In genomic region chr13:50867641-50867952, GRCh38 we compare ENCODE assay signal across 24 cellular contexts. TPM values are rescaled to one million over a fixed set of nuclear protein-coding genes. Genes with fewer than 3 reads are reported as not detected.
"Had no signal": no experiment of that assay in that cellular context is flagged by ENCODE, and none has a peak within 500 bp of the region (broad histone marks: within the 10 kb centered on the region; RNA-seq: fewer than 3 reads in every experiment).

No MANE protein-coding gene starts in this region.

- H3K27me3 ChIP-seq: dorsolateral prefrontal cortex, gastroesophageal sphincter, pancreas, suprapubic skin, thyroid gland had no signal

- DNase-seq: cortex of kidney; dorsolateral prefrontal cortex; effector CD8-positive, alpha-beta T cell; glutamatergic neuron; islet precursor cell; mammary epithelial cell; naive thymus-derived CD4-positive, alpha-beta T cell; nephron progenitor cell; occipital lobe; pancreas; right cardiac atrium; stimulated activated CD4-positive, alpha-beta T cell treated with anti-CD3 and anti-CD28 coated beads, Interleukin-2, amount 100 ng/mL, for 48 hours; stimulated activated CD8-positive, alpha-beta memory T cell treated with anti-CD3 and anti-CD28 coated beads, Interleukin-4, amount 100 ng/mL, for 48 hours; stimulated activated naive CD8-positive, alpha-beta T cell treated with anti-CD3 and anti-CD28 coated beads, Interleukin-15, Interleukin-2, amounts not matched to agents 100 U/mL and 50 U/mL, for 24 hours; thyroid gland had no signal

- H3K27ac Mint-ChIP-seq: nephron progenitor cell; progenitor cell of endocrine pancreas; stimulated activated effector memory CD8-positive, alpha-beta T cell treated with anti-CD3 and anti-CD28 coated beads, Interleukin-12 subunit alpha, Interleukin-12 subunit beta, amount 100 ng/mL, for 72 hours; type B pancreatic cell had no signal

- H3K4me1 Mint-ChIP-seq: naive thymus-derived CD4-positive, alpha-beta T cell; nephron progenitor cell; stimulated activated effector memory CD8-positive, alpha-beta T cell treated with anti-CD3 and anti-CD28 coated beads, Interleukin-12 subunit alpha, Interleukin-12 subunit beta, amount 100 ng/mL, for 72 hours had no signal

- H3K27ac ChIP-seq: dorsolateral prefrontal cortex, gastroesophageal sphincter, pancreas, suprapubic skin, thyroid gland had no signal

- ATAC-seq: esophagus mucosa; gastroesophageal sphincter; left lobe of liver; naive thymus-derived CD4-positive, alpha-beta T cell; pancreas; right cardiac atrium; stimulated activated effector memory CD8-positive, alpha-beta T cell treated with anti-CD3 and anti-CD28 coated beads, Interleukin-12 subunit alpha, Interleukin-12 subunit beta, amount 100 ng/mL, for 72 hours; stimulated activated naive CD8-positive, alpha-beta T cell treated with anti-CD3 and anti-CD28 coated beads, Interleukin-15, Interleukin-2, amounts not matched to agents 100 U/mL and 50 U/mL, for 24 hours had no signal

- H3K36me3 Mint-ChIP-seq: stimulated activated effector memory CD8-positive, alpha-beta T cell treated with anti-CD3 and anti-CD28 coated beads, Interleukin-12 subunit alpha, Interleukin-12 subunit beta, amount 100 ng/mL, for 72 hours; type B pancreatic cell had no signal

- H3K27me3 Mint-ChIP-seq: type B pancreatic cell had no signal

- H3K9me3 Mint-ChIP-seq: stimulated activated effector memory CD8-positive, alpha-beta T cell treated with anti-CD3 and anti-CD28 coated beads, Interleukin-12 subunit alpha, Interleukin-12 subunit beta, amount 100 ng/mL, for 72 hours; type B pancreatic cell had no signal

- H3K4me1 ChIP-seq: gastroesophageal sphincter, pancreas, suprapubic skin, thyroid gland had no signal

- H3K4me3 Mint-ChIP-seq: naive thymus-derived CD4-positive, alpha-beta T cell; nephron progenitor cell; stimulated activated effector memory CD8-positive, alpha-beta T cell treated with anti-CD3 and anti-CD28 coated beads, Interleukin-12 subunit alpha, Interleukin-12 subunit beta, amount 100 ng/mL, for 72 hours; type B pancreatic cell had no signal

- H3K4me3 ChIP-seq: dorsolateral prefrontal cortex, gastroesophageal sphincter, pancreas, smooth muscle cell, suprapubic skin, thyroid gland had no signal

RNA-seq across cellular contexts. Expression of gene DLEU7, which starts 24.1 kb away (rescaled TPM):
- total RNA-seq: esophagus mucosa, fibroblast of lung, mammary epithelial cell, suprapubic skin had no signal
- polyA plus RNA-seq: fibroblast of lung; mammary epithelial cell; naive thymus-derived CD4-positive, alpha-beta T cell; smooth muscle cell had no signal
